9 cellular contexts compared by ENCODE assay signal in genomic region chr7:54841772-54842707, GRCh38.
DNase-seq lines count a peak whose midpoint lies in the region; ATAC-seq, FAIRE-seq and TF ChIP-seq lines count a peak whose summit lies in the region.
"Had no signal": no experiment of that assay in that cellular context is flagged by ENCODE, and none has a peak within 500 bp of the region (broad histone marks: within the 10 kb centered on the region; RNA-seq: fewer than 3 reads in every experiment).

No MANE protein-coding gene starts in this region.

- no peak overlapping the region for H3K4me3 ChIP-seq in body of pancreas
- H3K4me3 ChIP-seq in mesendoderm (ENCODE audit: low read length) = no peak overlapping the region
- H3K4me3 ChIP-seq: skin epidermis had no signal

- H3K9me3 ChIP-seq in body of pancreas = no peaks in the 10 kb centered on the region

- H4K8ac ChIP-seq in mesendoderm (ENCODE audit: low read depth, low read length) = no peak overlapping the region

- peak; percentile 45; the same call in 1 of the 2 replicates for TF ChIP-seq RAD21 in Ishikawa (IDR thresholded peaks at IDR 0.05; ENCODE audit: low read depth)

- no peak overlapping the region for H4K5ac ChIP-seq in mesendoderm (ENCODE audit: low read length)

- H2BK15ac ChIP-seq in mesendoderm (replicated peaks; ENCODE audit: low read depth) = no peak overlapping the region

- H2BK120ac ChIP-seq in mesendoderm (ENCODE audit: low read depth, low read length) = no peak overlapping the region

- no peak for FAIRE-seq in H54 (lab: Jason Lieb, UNC)

- H3K36me3 ChIP-seq in body of pancreas (replicated peaks in 1 of 2; ENCODE audit: insufficient read depth in 1 of 2, low read depth in 2 of 2) (no peaks in the 10 kb centered on the region), mesendoderm (ENCODE audit: control insufficient read depth, insufficient read depth, low read length) (no peaks in the 10 kb centered on the region)

- H3K4me1 ChIP-seq in body of pancreas (peaks cover 11% of the 10 kb centered on the region), mesendoderm (ENCODE audit: control insufficient read depth, low read depth, low read length) (no peaks in the 10 kb centered on the region)

- H3K9ac ChIP-seq in mesendoderm (ENCODE audit: low read length) = no peak overlapping the region

- no peak overlapping the region for H2BK5ac ChIP-seq in mesendoderm (ENCODE audit: low read length)

- no peak for TF ChIP-seq EP300 in Ishikawa (IDR thresholded peaks at IDR 0.05; ENCODE audit: borderline replicate concordance)

- peak; percentile 85 for DNase-seq in Daoy (ENCODE audit: low read depth)
- DNase-seq in body of pancreas = peak; percentile 42 to 52 (median 48)
- DNase-seq in mesendoderm = peak; percentile 40
- no peak for DNase-seq in activated CD8-positive, alpha-beta memory T cell treated with anti-CD3 and anti-CD28 coated beads for 24 hours
- DNase-seq in NCI-H774 (lab: John Stamatoyannopoulos, UW) = no peak
- DNase-seq in H54 (ENCODE audit: insufficient read length, low spot score) = no peak

- H3K79me1 ChIP-seq in mesendoderm (ENCODE audit: low read length) = no peaks in the 10 kb centered on the region

- 29 to 39% methylated on average over 8 of the region's 8 CpGs for WGBS in body of pancreas, 2 donors
- WGBS in mesendoderm (ENCODE audit: extremely low coverage, insufficient coverage, low lambda C conversion rate) = no CpG with 5 or more reads among the region's 8 CpGs

- TF ChIP-seq POLR2A in body of pancreas (IDR thresholded peaks at IDR 0.05) (no peak), H54 (IDR thresholded peaks at IDR 0.05; ENCODE audit: low read depth, low read length) (no peak)

- H3K56ac ChIP-seq in mesendoderm (ENCODE audit: low read length) = no peak overlapping the region

- H3K27me3 ChIP-seq in body of pancreas (no peaks in the 10 kb centered on the region), mesendoderm (ENCODE audit: insufficient read depth, low read length, poor library complexity) (no peaks in the 10 kb centered on the region)

- H3K18ac ChIP-seq in mesendoderm (ENCODE audit: low read length) = no peak overlapping the region

- H3K4ac ChIP-seq in mesendoderm (ENCODE audit: low read depth, low read length) = no peak overlapping the region

- H2AK5ac ChIP-seq in mesendoderm (ENCODE audit: low read length) = no peak overlapping the region

- intact Hi-C loops in body of pancreas (cut with DNase I) = no loop called here

- TF ChIP-seq CTCF in body of pancreas (IDR thresholded peaks at IDR 0.05) = peak in 4 of 7 experiments; percentile 24 to 30 (median 28)

- peak; percentile 53 for ATAC-seq in body of pancreas
- no peak for ATAC-seq in HG03045 (IDR thresholded peaks at IDR 0.05; ENCODE audit: unreplicated experiment)

- H3K27ac ChIP-seq in body of pancreas = no peak overlapping the region
- no peak overlapping the region for H3K27ac ChIP-seq in mesendoderm (ENCODE audit: low read depth, low read length)

- H3K79me2 ChIP-seq in mesendoderm (ENCODE audit: control insufficient read depth, insufficient read depth, low read length) = no peaks in the 10 kb centered on the region

- H3K23ac ChIP-seq in mesendoderm (ENCODE audit: low read length) = no peak overlapping the region

- no peak overlapping the region for H3K4me2 ChIP-seq in mesendoderm (ENCODE audit: low read length)

TF ChIP-seq in Ishikawa, 13 proteins besides CTCF, POLR2A, EP300 and RAD21:
- TF ChIP-seq TCF12 (IDR thresholded peaks at IDR 0.05; ENCODE audit: low read depth) (no peak), CREB1 (IDR thresholded peaks at IDR 0.05; ENCODE audit: low read depth) (no peak), ZBTB7A (IDR thresholded peaks at IDR 0.05; ENCODE audit: low read depth) (no peak), TEAD4 (IDR thresholded peaks at IDR 0.05) (no peak), CEBPB (IDR thresholded peaks at IDR 0.05) (no peak), EGR1 (IDR thresholded peaks at IDR 0.05) (no peak), NFIC (IDR thresholded peaks at IDR 0.05) (no peak), TAF1 (IDR thresholded peaks at IDR 0.05; ENCODE audit: low read depth) (no peak), YY1 (IDR thresholded peaks at IDR 0.05; ENCODE audit: low read depth) (no peak), FOXM1 (IDR thresholded peaks at IDR 0.05; ENCODE audit: borderline replicate concordance, low read depth) (no peak), USF1 (IDR thresholded peaks at IDR 0.05) (no peak)
- TF ChIP-seq, protein P1, sequence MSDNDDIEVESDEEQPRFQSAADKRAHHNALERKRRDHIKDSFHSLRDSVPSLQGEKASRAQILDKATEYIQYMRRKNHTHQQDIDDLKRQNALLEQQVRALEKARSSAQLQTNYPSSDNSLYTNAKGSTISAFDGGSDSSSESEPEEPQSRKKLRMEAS (IDR thresholded peaks at IDR 0.05) = no peak
- TF ChIP-seq, protein P2, sequence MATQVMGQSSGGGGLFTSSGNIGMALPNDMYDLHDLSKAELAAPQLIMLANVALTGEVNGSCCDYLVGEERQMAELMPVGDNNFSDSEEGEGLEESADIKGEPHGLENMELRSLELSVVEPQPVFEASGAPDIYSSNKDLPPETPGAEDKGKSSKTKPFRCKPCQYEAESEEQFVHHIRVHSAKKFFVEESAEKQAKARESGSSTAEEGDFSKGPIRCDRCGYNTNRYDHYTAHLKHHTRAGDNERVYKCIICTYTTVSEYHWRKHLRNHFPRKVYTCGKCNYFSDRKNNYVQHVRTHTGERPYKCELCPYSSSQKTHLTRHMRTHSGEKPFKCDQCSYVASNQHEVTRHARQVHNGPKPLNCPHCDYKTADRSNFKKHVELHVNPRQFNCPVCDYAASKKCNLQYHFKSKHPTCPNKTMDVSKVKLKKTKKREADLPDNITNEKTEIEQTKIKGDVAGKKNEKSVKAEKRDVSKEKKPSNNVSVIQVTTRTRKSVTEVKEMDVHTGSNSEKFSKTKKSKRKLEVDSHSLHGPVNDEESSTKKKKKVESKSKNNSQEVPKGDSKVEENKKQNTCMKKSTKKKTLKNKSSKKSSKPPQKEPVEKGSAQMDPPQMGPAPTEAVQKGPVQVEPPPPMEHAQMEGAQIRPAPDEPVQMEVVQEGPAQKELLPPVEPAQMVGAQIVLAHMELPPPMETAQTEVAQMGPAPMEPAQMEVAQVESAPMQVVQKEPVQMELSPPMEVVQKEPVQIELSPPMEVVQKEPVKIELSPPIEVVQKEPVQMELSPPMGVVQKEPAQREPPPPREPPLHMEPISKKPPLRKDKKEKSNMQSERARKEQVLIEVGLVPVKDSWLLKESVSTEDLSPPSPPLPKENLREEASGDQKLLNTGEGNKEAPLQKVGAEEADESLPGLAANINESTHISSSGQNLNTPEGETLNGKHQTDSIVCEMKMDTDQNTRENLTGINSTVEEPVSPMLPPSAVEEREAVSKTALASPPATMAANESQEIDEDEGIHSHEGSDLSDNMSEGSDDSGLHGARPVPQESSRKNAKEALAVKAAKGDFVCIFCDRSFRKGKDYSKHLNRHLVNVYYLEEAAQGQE (IDR thresholded peaks at IDR 0.05; ENCODE audit: low read depth) = no peak

Comparison
In these comparisons a context has a peak if more than half of its experiments do, and no peak if none do; other contexts are left out.
1. DNase-seq: peak in Daoy (single experiment), body of pancreas (4 of 4) and mesendoderm (single experiment); none in activated CD8-positive, alpha-beta memory T cell treated with anti-CD3 and anti-CD28 coated beads for 24 hours (single experiment), NCI-H774 (single experiment) and H54 (single experiment).